ENCODE assay signal across 20 cellular contexts in the genomic region with DNA sequence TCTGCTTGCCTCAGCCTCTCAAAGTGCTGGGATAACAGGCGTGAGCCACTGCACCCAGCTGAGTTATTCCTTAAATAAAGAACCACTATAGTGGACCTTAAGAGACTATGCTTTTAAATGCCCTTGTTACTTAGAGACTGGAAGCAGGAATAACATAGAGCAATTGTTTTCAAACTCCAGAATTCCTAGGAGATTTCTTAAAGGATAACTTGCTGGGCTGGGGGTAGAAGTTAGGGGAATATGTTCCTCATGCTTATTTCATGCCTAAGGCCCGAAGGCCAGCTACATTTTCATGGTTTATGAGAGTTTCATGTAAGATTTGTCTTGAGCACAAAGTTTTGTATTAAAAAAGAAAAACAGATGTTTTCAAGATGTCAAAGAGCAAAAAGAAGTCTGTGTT.
"Had no signal": no experiment of that assay in that cellular context is flagged by ENCODE, and none has a peak within 500 bp of the region (broad histone marks: within the 10 kb centered on the region; RNA-seq: fewer than 3 reads in every experiment).

No MANE protein-coding gene starts in this region.

- H3K27me3 Mint-ChIP-seq: brain; dendritic cell treated with granulocyte-macrophage colony-stimulating factor and Interleukin-4, amounts not matched to agents 40 ng/mL and 50 ng/mL, for 4 days; effector memory CD8-positive, alpha-beta T cell; naive thymus-derived CD8-positive, alpha-beta T cell; stimulated activated naive B cell treated with anti-CD40 and anti-IgM and Interleukin-4, amounts not matched to agents 10 μg/mL and 1 μg/mL and 100 μg/mL, for 72 hours had no signal

- H3K27me3 ChIP-seq: neutrophil, right atrium auricular region, tibial nerve had no signal

- H3K9me3 ChIP-seq: mucosa of descending colon, neutrophil, right atrium auricular region, tibial nerve had no signal

- H3K4me1 Mint-ChIP-seq: brain; stimulated activated naive B cell treated with anti-CD40 and anti-IgM and Interleukin-4, amounts not matched to agents 10 μg/mL and 1 μg/mL and 100 μg/mL, for 72 hours had no signal

- DNase-seq: activated CD4-positive, alpha-beta T cell treated with anti-CD3 and anti-CD28 coated beads, Interleukin-2, amount 50 U/mL, for 48 hours; activated CD8-positive, alpha-beta memory T cell treated with anti-CD3 and anti-CD28 coated beads, Interleukin-2, amount 50 U/mL, for 48 hours; activated naive CD4-positive, alpha-beta T cell treated with anti-CD3 and anti-CD28 coated beads for 36 hours; amniotic stem cell; cerebellar nuclear complex; effector memory CD8-positive, alpha-beta T cell; erythroblast; left cardiac atrium; mucosa of descending colon; naive thymus-derived CD8-positive, alpha-beta T cell; stimulated activated naive B cell treated with anti-CD40 and anti-IgM and Interleukin-4, amounts not matched to agents 10 μg/mL and 1 μg/mL and 100 μg/mL, for 72 hours had no signal

- H3K4me3 ChIP-seq: lung, mucosa of descending colon, right atrium auricular region, tibial nerve had no signal

- H3K9me3 Mint-ChIP-seq: activated naive CD4-positive, alpha-beta T cell treated with anti-CD3 and anti-CD28 coated beads for 36 hours; brain; dendritic cell treated with granulocyte-macrophage colony-stimulating factor and Interleukin-4, amounts not matched to agents 40 ng/mL and 50 ng/mL, for 4 days; effector memory CD8-positive, alpha-beta T cell; naive thymus-derived CD8-positive, alpha-beta T cell; stimulated activated naive B cell treated with anti-CD40 and anti-IgM and Interleukin-4, amounts not matched to agents 10 μg/mL and 1 μg/mL and 100 μg/mL, for 72 hours; T-helper 1 cell treated with Interleukin-12 subunit alpha and Interleukin-12 subunit beta and Interleukin-4 antibody, amounts not matched to agents 30 μg/mL and 1 μg/mL, for 36 hours had no signal

- H3K27ac ChIP-seq: neutrophil, tibial nerve had no signal

- ATAC-seq: activated CD4-positive, CD25-positive, alpha-beta regulatory T cell treated with anti-CD3 and anti-CD28 coated beads, Interleukin-2, amount 50 U/mL, for 24 hours; effector memory CD8-positive, alpha-beta T cell; left cardiac atrium; mucosa of descending colon; naive thymus-derived CD8-positive, alpha-beta T cell; stimulated activated naive B cell treated with anti-CD40 and anti-IgM and Interleukin-4, amounts not matched to agents 10 μg/mL and 1 μg/mL and 100 μg/mL, for 72 hours had no signal

- FAIRE-seq: TTC549 had no signal

- H3K4me3 Mint-ChIP-seq: activated naive CD4-positive, alpha-beta T cell treated with anti-CD3 and anti-CD28 coated beads for 36 hours; brain; dendritic cell treated with granulocyte-macrophage colony-stimulating factor and Interleukin-4, amounts not matched to agents 40 ng/mL and 50 ng/mL, for 4 days; effector memory CD8-positive, alpha-beta T cell; naive thymus-derived CD8-positive, alpha-beta T cell; stimulated activated naive B cell treated with anti-CD40 and anti-IgM and Interleukin-4, amounts not matched to agents 10 μg/mL and 1 μg/mL and 100 μg/mL, for 72 hours; T-helper 1 cell treated with Interleukin-12 subunit alpha and Interleukin-12 subunit beta and Interleukin-4 antibody, amounts not matched to agents 30 μg/mL and 1 μg/mL, for 36 hours had no signal

- H3K27ac Mint-ChIP-seq: activated naive CD4-positive, alpha-beta T cell treated with anti-CD3 and anti-CD28 coated beads for 36 hours; dendritic cell treated with granulocyte-macrophage colony-stimulating factor and Interleukin-4, amounts not matched to agents 40 ng/mL and 50 ng/mL, for 4 days; stimulated activated naive B cell treated with anti-CD40 and anti-IgM and Interleukin-4, amounts not matched to agents 10 μg/mL and 1 μg/mL and 100 μg/mL, for 72 hours; T-helper 1 cell treated with Interleukin-12 subunit alpha and Interleukin-12 subunit beta and Interleukin-4 antibody, amounts not matched to agents 30 μg/mL and 1 μg/mL, for 36 hours had no signal
